In genomic region chr19:6773323-6773931, GRCh38 we compare ENCODE assay signal across 8 cellular contexts. TPM values are rescaled to one million over a fixed set of nuclear protein-coding genes. Genes with fewer than 3 reads are reported as not detected.
DNase-seq lines count a peak whose midpoint lies in the region; ATAC-seq, FAIRE-seq and TF ChIP-seq lines count a peak whose summit lies in the region.

No MANE protein-coding gene starts in this region.

- no peaks in the 10 kb centered on the region for H3K27me3 ChIP-seq in KMS-11 (ENCODE audit: insufficient read depth, low read depth)
- H3K27me3 ChIP-seq in lung (ENCODE audit: control insufficient read depth, insufficient read depth): no peaks in the 10 kb centered on the region
- no peaks in the 10 kb centered on the region for H3K27me3 ChIP-seq in suprapubic skin

- H3K9me3 ChIP-seq in lung (ENCODE audit: control insufficient read depth in 2 of 2, insufficient read depth in 1 of 2, low read length in 1 of 2) (no peaks in the 10 kb centered on the region), suprapubic skin (no peaks in the 10 kb centered on the region)

- WGBS in lung, 2 donors: 31 to 34% methylated on average over 8 of the region's 8 CpGs
- 52% methylated on average over 2 of the region's 8 CpGs for WGBS in suprapubic skin

- peaks cover 48% of the 10 kb centered on the region for H3K36me3 Mint-ChIP-seq in activated T-cell treated with anti-CD3 and anti-CD28 coated beads, Interleukin-2, amount 50 U/mL, for 24 hours (ENCODE audit: low read depth)

- H3K27ac Mint-ChIP-seq in activated T-cell treated with anti-CD3 and anti-CD28 coated beads, Interleukin-2, amount 50 U/mL, for 24 hours: peak overlapping the region; percentile 97

- peaks cover 2% of the 10 kb centered on the region for H3K9me3 Mint-ChIP-seq in activated T-cell treated with anti-CD3 and anti-CD28 coated beads, Interleukin-2, amount 50 U/mL, for 24 hours

- peaks cover 53% of the 10 kb centered on the region for H3K4me1 Mint-ChIP-seq in activated T-cell treated with anti-CD3 and anti-CD28 coated beads, Interleukin-2, amount 50 U/mL, for 24 hours (ENCODE audit: low read depth)

- H3K27me3 Mint-ChIP-seq in activated T-cell treated with anti-CD3 and anti-CD28 coated beads, Interleukin-2, amount 50 U/mL, for 24 hours: no peaks in the 10 kb centered on the region

- TF ChIP-seq EP300 in suprapubic skin (IDR thresholded peaks at IDR 0.05): no peak

- ATAC-seq in lung (ENCODE audit: insufficient read depth, low FRiP score) (peak; percentile 37), GM19463 (IDR thresholded peaks at IDR 0.05; ENCODE audit: unreplicated experiment) (no peak)

- H3K4me1 ChIP-seq in KMS-11 (ENCODE audit: low read depth, poor library complexity, severe bottlenecking) (peaks cover 33% of the 10 kb centered on the region), lung (ENCODE audit: control insufficient read depth in 2 of 2, insufficient read depth in 2 of 2, low read length in 2 of 2) (no peaks in the 10 kb centered on the region), suprapubic skin (no peaks in the 10 kb centered on the region)

- peak overlapping the region; percentile 95 for H3K4me3 Mint-ChIP-seq in activated T-cell treated with anti-CD3 and anti-CD28 coated beads, Interleukin-2, amount 50 U/mL, for 24 hours

- H3K4me2 ChIP-seq in KMS-11: peak overlapping the region; percentile 51

- TF ChIP-seq CTCF in KMS-11 (conservative IDR thresholded peaks at IDR 0.05; ENCODE audit: low read depth, low read length): no peak
- TF ChIP-seq CTCF in lung (IDR thresholded peaks at IDR 0.05; ENCODE audit: control extremely low read depth, extremely low read depth): no peak
- no peak for TF ChIP-seq CTCF in suprapubic skin (IDR thresholded peaks at IDR 0.05)

- no peaks in the 10 kb centered on the region for H4K20me1 ChIP-seq in KMS-11 (ENCODE audit: insufficient read depth)

- H3K9ac ChIP-seq in KMS-11: peak overlapping the region; percentile 49; the same call in 1 of the 2 replicates

- H2AFZ ChIP-seq in KMS-11 (ENCODE audit: low read depth): peak overlapping the region; percentile 35; the same call in 1 of the 2 replicates

- no peak overlapping the region for H3K4me3 ChIP-seq in KMS-11 (IDR thresholded peaks at IDR 0.05; ENCODE audit: insufficient read depth, low read depth, low read length)
- no peak overlapping the region for H3K4me3 ChIP-seq in lung
- peak overlapping the region; percentile 40 for H3K4me3 ChIP-seq in suprapubic skin

- H3K36me3 ChIP-seq in KMS-11 (ENCODE audit: insufficient read depth) (no peaks in the 10 kb centered on the region), lung (ENCODE audit: control insufficient read depth in 2 of 2, insufficient read depth in 2 of 2, low read length in 2 of 2) (no peaks in the 10 kb centered on the region), suprapubic skin (no peaks in the 10 kb centered on the region)

- peak; percentile 89 for FAIRE-seq in GM12891 (lab: Jason Lieb, UNC)

- peak; percentile 54 for DNase-seq in GM12891 (ENCODE audit: insufficient read length, low spot score)
- DNase-seq in activated T-cell treated with anti-CD3 and anti-CD28 coated beads, Interleukin-2, amount 50 U/mL, for 24 hours: peak; percentile 77
- DNase-seq in lung (ENCODE audit: low spot score): peak; percentile 55
- DNase-seq in suprapubic skin (ENCODE audit: low spot score in 2 of 2): no peak
- DNase-seq in NCI-H1105 treated with DMSO at 0.1 percent for 48 hours (lab: John Stamatoyannopoulos, UW): no peak
- no peak for DNase-seq in NCI-H82 treated with DMSO at 0.1 percent for 48 hours (lab: John Stamatoyannopoulos, UW; ENCODE audit: unreplicated experiment)

- TF ChIP-seq POLR2A in GM12891 (IDR thresholded peaks at IDR 0.05; ENCODE audit: low read depth, low read length) (peak; percentile 53; the same call in 1 of the 2 replicates), suprapubic skin (IDR thresholded peaks at IDR 0.05) (no peak)

- 0 out of 2 replicates have a peak overlapping the region, but pooled peaks have one; percentile 6 for H3K27ac ChIP-seq in KMS-11
- peak overlapping the region in 1 of 2 donors; percentile 81 for H3K27ac ChIP-seq in lung (ENCODE audit: low read depth in 1 of 2, low read length in 1 of 2)
- H3K27ac ChIP-seq in suprapubic skin: no peak overlapping the region

- H3K79me2 ChIP-seq in KMS-11 (ENCODE audit: insufficient read depth, low read depth): peaks cover 48% of the 10 kb centered on the region; the same call in 1 of the 2 replicates

TF ChIP-seq in GM12891, 5 proteins besides CTCF, POLR2A, EP300 and RAD21:
- TF ChIP-seq SPI1 (IDR thresholded peaks at IDR 0.05; ENCODE audit: low read depth, low read length) (no peak), POLR2AphosphoS5 (IDR thresholded peaks at IDR 0.05; ENCODE audit: low read depth, low read length) (no peak), POU2F2 (IDR thresholded peaks at IDR 0.05; ENCODE audit: low read depth, low read length) (peak; percentile 89), PAX5 (IDR thresholded peaks at IDR 0.05; ENCODE audit: insufficient read depth, low read length, severe bottlenecking) (no peak), TAF1 (IDR thresholded peaks at IDR 0.05; ENCODE audit: low read depth, low read length) (no peak)

RNA-seq across cellular contexts. Expression of gene VAV1, which starts 0.9 kb away (rescaled TPM):
- polyA plus RNA-seq in GM12891 (2012; ENCODE audit: low read depth, missing spikeins): 41.2 TPM
- total RNA-seq in lung (10 to 100 TPM; 15.4 to 28.4 TPM), suprapubic skin (1 to 10 TPM; 1.1 to 3.1 (median 1.2) TPM)
- 10 to 100 TPM in 1 of 2 donors, 1 to 10 TPM in 1; 8.7 to 60.8 TPM for polyA plus RNA-seq in lung

RNA-seq across cellular contexts. Expression of gene SH2D3A, which starts 6.2 kb away (rescaled TPM):
- polyA plus RNA-seq in GM12891 (2012; ENCODE audit: low read depth, missing spikeins): 6.5 TPM
- total RNA-seq in lung (10 to 100 TPM; 16.6 to 30.6 TPM), suprapubic skin (10 to 100 TPM; 52.4 to 77.2 (median 66.8) TPM)
- 10 to 100 TPM; 21.2 to 24.2 TPM for polyA plus RNA-seq in lung

RNA-seq across cellular contexts. Expression of gene TRIP10, which starts 33.9 kb away (rescaled TPM):
- 44.5 TPM for polyA plus RNA-seq in GM12891 (2012; ENCODE audit: low read depth, missing spikeins)
- total RNA-seq in lung: 10 to 100 TPM; 60.8 to 82.2 TPM
- 10 to 100 TPM; 77.4 to 97.3 TPM for polyA plus RNA-seq in lung
- 10 to 100 TPM; 25.5 to 80.7 (median 40.5) TPM for total RNA-seq in suprapubic skin

RNA-seq across cellular contexts. Expression of gene GPR108, which starts 36.0 kb away (rescaled TPM):
- polyA plus RNA-seq in GM12891 (2012; ENCODE audit: low read depth, missing spikeins): 44.9 TPM
- 10 to 100 TPM; 33.5 to 89.4 TPM for total RNA-seq in lung
- polyA plus RNA-seq in lung: 10 to 100 TPM; 97.6 to 98.0 TPM
- 10 to 100 TPM; 52.9 to 72.7 (median 60.7) TPM for total RNA-seq in suprapubic skin

RNA-seq across cellular contexts. Expression of gene C3, which starts 53.0 kb away (rescaled TPM):
- 0.62 TPM for polyA plus RNA-seq in GM12891 (2012; ENCODE audit: low read depth, missing spikeins)
- total RNA-seq in lung: 1,000 to 10,000 TPM; 1,072 to 1,612 TPM
- 1,000 to 10,000 TPM in 1 of 2 donors, 100 to 1,000 TPM in 1; 613 to 1,433 TPM for polyA plus RNA-seq in lung
- total RNA-seq in suprapubic skin: 100 to 1,000 TPM in 2 of 4 donors, 10 to 100 TPM in 2; 55.3 to 109 (median 86.8) TPM

Comparison
In these comparisons a context has a peak if more than half of its experiments do, and no peak if none do; other contexts are left out.
1. DNase-seq: peak in GM12891 (single experiment), activated T-cell treated with anti-CD3 and anti-CD28 coated beads, Interleukin-2, amount 50 U/mL, for 24 hours (single experiment) and lung (single experiment); none in suprapubic skin (0 of 2), NCI-H1105 treated with DMSO at 0.1 percent for 48 hours (single experiment) and NCI-H82 treated with DMSO at 0.1 percent for 48 hours (single experiment).
2. RNA of gene VAV1, which starts 0.9 kb away (total RNA-seq): 15.4 to 28.4 TPM in lung; 1.1 to 3.1 TPM in suprapubic skin; every median in the first group is over 4 times any median in the second.